In genomic region chr6:151436814-151437213, GRCh38 we compare ENCODE assay signal across 15 cellular contexts. TPM values are rescaled to one million over a fixed set of nuclear protein-coding genes. Genes with fewer than 3 reads are reported as not detected.
DNase-seq lines count a peak whose midpoint lies in the region; TF ChIP-seq lines count a peak whose summit lies in the region.
"Had no signal": no experiment of that assay in that cellular context is flagged by ENCODE, and none has a peak within 500 bp of the region (broad histone marks: within the 10 kb centered on the region; RNA-seq: fewer than 3 reads in every experiment).

No MANE protein-coding gene starts in this region.

- TF ChIP-seq RAD21 in liver (IDR thresholded peaks at IDR 0.05): no peak

- TF ChIP-seq CTCF in A673 (conservative IDR thresholded peaks at IDR 0.05; ENCODE audit: low read depth, low read length) (no peak), liver (IDR thresholded peaks at IDR 0.05; ENCODE audit: low read depth, low read length, missing input control) (no peak)

- H3K9me3 ChIP-seq in A673 (ENCODE audit: low read depth, low read length, poor library complexity, severe bottlenecking): no peaks in the 10 kb centered on the region
- no peaks in the 10 kb centered on the region for H3K9me3 ChIP-seq in liver (ENCODE audit: control insufficient read depth in 4 of 4, low read length in 3 of 4)
- H3K9me3 ChIP-seq: ovary had no signal

- POLR2A ChIA-PET in A673 (lab: Charles Lee; ENCODE audit: low non-redundant PET): no interaction called here

- intact Hi-C loops in A673 (cut with micrococcal nuclease; ENCODE audit: unreplicated experiment): loop anchor here (10.0 kb wide), 1 partner anchor 328 kb away; no protein-coding TSS in a partner anchor

- H3K36me3 ChIP-seq in A673 (ENCODE audit: insufficient read depth, low read length, poor library complexity, severe bottlenecking): peaks cover 10% of the 10 kb centered on the region
- H3K36me3 ChIP-seq in liver (ENCODE audit: control insufficient read depth in 4 of 4, insufficient read depth in 3 of 4, low read depth in 1 of 4, low read length in 3 of 4): peaks cover 1 to 5% (median 3%) of the 10 kb centered on the region in 4 donors
- H3K36me3 ChIP-seq: ovary had no signal

- no peaks in the 10 kb centered on the region for H3K27me3 ChIP-seq in A673 (replicated peaks; ENCODE audit: insufficient read depth, low read depth, low read length, poor library complexity)
- no peaks in the 10 kb centered on the region for H3K27me3 ChIP-seq in liver (ENCODE audit: control insufficient read depth in 4 of 4, insufficient read depth in 4 of 4, low read length in 3 of 4)
- H3K27me3 ChIP-seq: ovary had no signal

- peaks cover 30% of the 10 kb centered on the region for H3K4me1 ChIP-seq in A673 (ENCODE audit: insufficient read depth, low read length, poor library complexity, severe bottlenecking)
- H3K4me1 ChIP-seq in liver (ENCODE audit: control insufficient read depth in 4 of 4, insufficient read depth in 4 of 4, low read length in 3 of 4): peaks cover 9 to 47% (median 31%) of the 10 kb centered on the region in 4 donors

- H3K4me3 ChIP-seq in A673 (ENCODE audit: low read depth, low read length, poor library complexity, severe bottlenecking): no peak overlapping the region
- no peak overlapping the region for H3K4me3 ChIP-seq in liver (ENCODE audit: low read depth in 1 of 3, low read length in 3 of 3)
- H3K4me3 ChIP-seq: GM12878, ovary had no signal

- DNase-seq in A673 (ENCODE audit: low spot score): peak; percentile 62
- DNase-seq in HS-5 (ENCODE audit: low read depth): peak; percentile 26
- DNase-seq in epithelial cell of prostate (ENCODE audit: low read depth, low spot score): no peak
- DNase-seq in central memory CD4-positive, alpha-beta T cell: no peak
- DNase-seq in stimulated activated CD4-positive, alpha-beta T cell treated with anti-CD3 and anti-CD28 coated beads, Interleukin-2, amount 100 ng/mL, for 24 hours: no peak
- no peak for DNase-seq in stimulated activated CD4-positive, alpha-beta T cell treated with anti-CD3 and anti-CD28 coated beads, Interleukin-1b, Interleukin-23, amount 100 ng/mL, for 48 hours
- no peak for DNase-seq in superior temporal gyrus (ENCODE audit: extremely low spot score)
- DNase-seq: activated CD4-positive, alpha-beta T cell treated with anti-CD3 and anti-CD28 coated beads for 36 hours; activated T-cell treated with anti-CD3 and anti-CD28 coated beads, Interleukin-2, amount 50 U/mL, for 1 hour; effector CD8-positive, alpha-beta T cell; NCI-H2029; ovary; T-helper 2 cell had no signal

- H3K27ac ChIP-seq in A673 (ENCODE audit: low read depth, low read length, poor library complexity, severe bottlenecking) (peak overlapping the region; percentile 56), epithelial cell of prostate (peak overlapping the region; percentile 9), liver (ENCODE audit: low read depth in 1 of 2, low read length in 2 of 2) (no peak overlapping the region)
- H3K27ac ChIP-seq: ovary had no signal

- H3K9ac ChIP-seq in liver (ENCODE audit: low read depth in 1 of 2, low read length in 2 of 2): no peak overlapping the region

- no TSS peak for BruUV-seq in A673 (replicated peaks; lab: Mats Ljungman, UMichigan)

- CTCF ChIA-PET in A673 (lab: Charles Lee): no interaction called here

TF ChIP-seq in liver, 16 proteins besides CTCF, POLR2A, EP300 and RAD21:
- TF ChIP-seq REST (IDR thresholded peaks at IDR 0.05) (no peak), HNF4A (conservative IDR thresholded peaks at IDR 0.05) (peak in 1 of 2 donors; percentile 27), ZBTB33 (IDR thresholded peaks at IDR 0.05) (no peak), ATF3 (IDR thresholded peaks at IDR 0.05) (no peak), FOXA2 (IDR thresholded peaks at IDR 0.05) (no peak), NR2F2 (IDR thresholded peaks at IDR 0.05) (no peak), RXRA (IDR thresholded peaks at IDR 0.05) (no peak), HNF4G (IDR thresholded peaks at IDR 0.05) (no peak), SP1 (IDR thresholded peaks at IDR 0.05) (no peak), JUND (IDR thresholded peaks at IDR 0.05) (no peak), GABPA (IDR thresholded peaks at IDR 0.05 in 1 of 2, conservative IDR thresholded peaks at IDR 0.05 in 1 of 2) (no peak), YY1 (IDR thresholded peaks at IDR 0.05) (peak; percentile 19), MAX (IDR thresholded peaks at IDR 0.05) (no peak), TAF1 (conservative IDR thresholded peaks at IDR 0.05) (no peak), FOXA1 (IDR thresholded peaks at IDR 0.05) (no peak), EGR1 (IDR thresholded peaks at IDR 0.05; ENCODE audit: low read depth in 2 of 2) (no peak)

RNA-seq across cellular contexts. Expression of gene RMND1, which starts 15.1 kb away (rescaled TPM):
- total RNA-seq in A673 (2021): 25.6 and 26.8 TPM in 2 replicates
- 10 to 100 TPM; 21.6 to 22.6 TPM for total RNA-seq in liver
- polyA plus RNA-seq in liver: 10 to 100 TPM; 13.2 to 14.6 TPM

RNA-seq across cellular contexts. Expression of gene ZBTB2, which starts 45.5 kb away (rescaled TPM):
- 19.7 and 24.0 TPM in 2 replicates for total RNA-seq in A673 (2021)
- 1 to 10 TPM; 2.5 to 4.2 TPM for total RNA-seq in liver
- 1 to 10 TPM; 2.9 to 3.2 TPM for polyA plus RNA-seq in liver

RNA-seq across cellular contexts. Expression of gene CCDC170, which starts 57.0 kb away (rescaled TPM):
- total RNA-seq in A673 (2021) (0.17 and 0.55 TPM in 2 replicates), liver (under 1 TPM; 0.37 to 0.59 TPM)
- polyA plus RNA-seq in liver: under 1 TPM; 0.38 to 0.53 TPM
- total RNA-seq: activated CD4-positive, alpha-beta T cell treated with anti-CD3 and anti-CD28 coated beads for 36 hours; GM12878 had no signal
- polyA plus RNA-seq: GM12878 had no signal

Comparison
In these comparisons a context has a peak if more than half of its experiments do, and no peak if none do; other contexts are left out.
1. DNase-seq: peak in A673 (single experiment) and HS-5 (single experiment); none in epithelial cell of prostate (single experiment), central memory CD4-positive, alpha-beta T cell (single experiment), stimulated activated CD4-positive, alpha-beta T cell treated with anti-CD3 and anti-CD28 coated beads, Interleukin-2, amount 100 ng/mL, for 24 hours (0 of 2), stimulated activated CD4-positive, alpha-beta T cell treated with anti-CD3 and anti-CD28 coated beads, Interleukin-1b, Interleukin-23, amount 100 ng/mL, for 48 hours (single experiment) and superior temporal gyrus (single experiment).
2. H3K27ac ChIP-seq: peak in A673 (single experiment) and epithelial cell of prostate (single experiment); none in liver (0 of 2).